22 cellular contexts compared by ENCODE assay signal in genomic region chr15:60894347-60894746, GRCh38.
"Had no signal": no experiment of that assay in that cellular context is flagged by ENCODE, and none has a peak within 500 bp of the region (broad histone marks: within the 10 kb centered on the region; RNA-seq: fewer than 3 reads in every experiment).

No MANE protein-coding gene starts in this region.

- H3K36me3 Mint-ChIP-seq: immature natural killer cell, mesothelial cell of epicardium had no signal

- H3K9me3 Mint-ChIP-seq: dendritic cell treated with granulocyte-macrophage colony-stimulating factor and Interleukin-4, amounts not matched to agents 40 ng/mL and 50 ng/mL, for 4 days; effector memory CD8-positive, alpha-beta T cell; endodermal cell; immature natural killer cell; mesothelial cell of epicardium had no signal

- H3K36me3 ChIP-seq: colonic mucosa, esophagus squamous epithelium, gastrocnemius medialis, heart right ventricle, left lung, lower lobe of right lung had no signal

- H3K27me3 Mint-ChIP-seq: dendritic cell treated with granulocyte-macrophage colony-stimulating factor and Interleukin-4, amounts not matched to agents 40 ng/mL and 50 ng/mL, for 4 days had no signal

- DNase-seq: colonic mucosa; cortex of kidney; effector CD8-positive, alpha-beta T cell; effector memory CD8-positive, alpha-beta T cell; endodermal cell; erythroblast; esophagus squamous epithelium; foreskin fibroblast; foreskin melanocyte; gastrocnemius medialis; glutamatergic neuron; heart right ventricle; immature natural killer cell; left cardiac atrium; left lung; left ventricle myocardium superior; lower lobe of right lung; mesenchymal stem cell; mucosa of descending colon had no signal

- H3K27me3 ChIP-seq: colonic mucosa, esophagus squamous epithelium, gastrocnemius medialis, heart right ventricle, left lung had no signal

- H3K4me1 ChIP-seq: colonic mucosa, heart right ventricle, left lung had no signal

- H3K9me3 ChIP-seq: colonic mucosa, esophagus squamous epithelium, gastrocnemius medialis, heart right ventricle, left lung, lower lobe of right lung, mucosa of descending colon had no signal

- H3K4me3 ChIP-seq: colonic mucosa, esophagus squamous epithelium, gastrocnemius medialis, heart right ventricle, left lung, lower lobe of right lung, mucosa of descending colon had no signal

- H3K4me3 Mint-ChIP-seq: dendritic cell treated with granulocyte-macrophage colony-stimulating factor and Interleukin-4, amounts not matched to agents 40 ng/mL and 50 ng/mL, for 4 days; effector memory CD8-positive, alpha-beta T cell; endodermal cell; immature natural killer cell; mesothelial cell of epicardium had no signal

- H3K27ac Mint-ChIP-seq: dendritic cell treated with granulocyte-macrophage colony-stimulating factor and Interleukin-4, amounts not matched to agents 40 ng/mL and 50 ng/mL, for 4 days; endodermal cell; immature natural killer cell; mesothelial cell of epicardium had no signal

- H3K27ac ChIP-seq: colonic mucosa, epithelial cell of prostate, esophagus squamous epithelium, gastrocnemius medialis, heart right ventricle, left lung, lower lobe of right lung had no signal
